In the genomic region with DNA sequence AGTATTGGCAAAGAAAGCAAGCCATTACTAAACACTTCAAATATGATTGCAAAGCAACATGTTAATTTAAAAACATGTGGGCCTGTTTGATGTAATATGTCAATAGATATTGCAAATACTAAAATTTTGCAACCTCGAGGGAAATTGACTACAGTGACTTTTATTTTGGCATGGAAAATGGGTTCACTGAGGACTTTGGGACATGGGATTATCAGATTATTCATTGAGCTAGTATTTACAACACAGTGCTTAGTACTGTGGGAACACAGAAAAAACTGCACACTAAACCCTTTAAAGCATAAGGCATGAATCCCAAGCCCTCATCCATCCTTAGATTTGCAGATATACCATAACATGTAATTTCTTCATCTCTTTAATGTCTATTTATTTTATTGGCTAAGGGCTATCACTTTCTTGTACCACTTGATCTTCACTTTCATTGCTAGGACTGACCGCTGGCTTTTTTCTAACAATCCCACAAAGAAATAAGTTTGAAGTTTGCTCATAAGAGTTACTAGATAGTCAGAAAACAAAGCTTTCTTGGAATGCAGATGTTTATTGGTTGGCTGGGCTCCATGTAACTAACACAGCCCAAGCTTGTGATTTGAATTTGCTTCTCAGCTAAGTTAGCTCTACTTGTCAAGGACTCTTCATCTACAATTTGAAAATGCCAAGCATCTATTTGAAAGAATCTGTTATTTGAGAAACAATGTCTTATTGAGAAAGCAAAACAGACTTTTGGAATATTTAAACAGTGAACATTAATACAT, we compare ENCODE assay signal across 2 cellular contexts.
TF ChIP-seq lines count a peak whose summit lies in the region.

No MANE protein-coding gene starts in this region.

TF ChIP-seq in liver, 16 proteins besides CTCF, POLR2A, EP300 and RAD21:
- TF ChIP-seq, protein P1, sequence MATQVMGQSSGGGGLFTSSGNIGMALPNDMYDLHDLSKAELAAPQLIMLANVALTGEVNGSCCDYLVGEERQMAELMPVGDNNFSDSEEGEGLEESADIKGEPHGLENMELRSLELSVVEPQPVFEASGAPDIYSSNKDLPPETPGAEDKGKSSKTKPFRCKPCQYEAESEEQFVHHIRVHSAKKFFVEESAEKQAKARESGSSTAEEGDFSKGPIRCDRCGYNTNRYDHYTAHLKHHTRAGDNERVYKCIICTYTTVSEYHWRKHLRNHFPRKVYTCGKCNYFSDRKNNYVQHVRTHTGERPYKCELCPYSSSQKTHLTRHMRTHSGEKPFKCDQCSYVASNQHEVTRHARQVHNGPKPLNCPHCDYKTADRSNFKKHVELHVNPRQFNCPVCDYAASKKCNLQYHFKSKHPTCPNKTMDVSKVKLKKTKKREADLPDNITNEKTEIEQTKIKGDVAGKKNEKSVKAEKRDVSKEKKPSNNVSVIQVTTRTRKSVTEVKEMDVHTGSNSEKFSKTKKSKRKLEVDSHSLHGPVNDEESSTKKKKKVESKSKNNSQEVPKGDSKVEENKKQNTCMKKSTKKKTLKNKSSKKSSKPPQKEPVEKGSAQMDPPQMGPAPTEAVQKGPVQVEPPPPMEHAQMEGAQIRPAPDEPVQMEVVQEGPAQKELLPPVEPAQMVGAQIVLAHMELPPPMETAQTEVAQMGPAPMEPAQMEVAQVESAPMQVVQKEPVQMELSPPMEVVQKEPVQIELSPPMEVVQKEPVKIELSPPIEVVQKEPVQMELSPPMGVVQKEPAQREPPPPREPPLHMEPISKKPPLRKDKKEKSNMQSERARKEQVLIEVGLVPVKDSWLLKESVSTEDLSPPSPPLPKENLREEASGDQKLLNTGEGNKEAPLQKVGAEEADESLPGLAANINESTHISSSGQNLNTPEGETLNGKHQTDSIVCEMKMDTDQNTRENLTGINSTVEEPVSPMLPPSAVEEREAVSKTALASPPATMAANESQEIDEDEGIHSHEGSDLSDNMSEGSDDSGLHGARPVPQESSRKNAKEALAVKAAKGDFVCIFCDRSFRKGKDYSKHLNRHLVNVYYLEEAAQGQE (IDR thresholded peaks at IDR 0.05): peak; percentile 53
- TF ChIP-seq FOXA2 (IDR thresholded peaks at IDR 0.05) (no peak), SP1 (IDR thresholded peaks at IDR 0.05) (peak; percentile 69), TAF1 (conservative IDR thresholded peaks at IDR 0.05) (no peak), EGR1 (IDR thresholded peaks at IDR 0.05; ENCODE audit: low read depth in 2 of 2) (no peak), NR2F2 (IDR thresholded peaks at IDR 0.05) (no peak), HNF4G (IDR thresholded peaks at IDR 0.05) (peak; percentile 70), FOXA1 (IDR thresholded peaks at IDR 0.05) (peak; percentile 49), YY1 (IDR thresholded peaks at IDR 0.05) (peak; percentile 54), RXRA (IDR thresholded peaks at IDR 0.05) (peak; percentile 80 to 86), JUND (IDR thresholded peaks at IDR 0.05) (peak; percentile 62 to 65), GABPA (IDR thresholded peaks at IDR 0.05 in 1 of 2, conservative IDR thresholded peaks at IDR 0.05 in 1 of 2) (no peak), HNF4A (conservative IDR thresholded peaks at IDR 0.05) (peak; percentile 85 to 89)
- TF ChIP-seq, protein P2, sequence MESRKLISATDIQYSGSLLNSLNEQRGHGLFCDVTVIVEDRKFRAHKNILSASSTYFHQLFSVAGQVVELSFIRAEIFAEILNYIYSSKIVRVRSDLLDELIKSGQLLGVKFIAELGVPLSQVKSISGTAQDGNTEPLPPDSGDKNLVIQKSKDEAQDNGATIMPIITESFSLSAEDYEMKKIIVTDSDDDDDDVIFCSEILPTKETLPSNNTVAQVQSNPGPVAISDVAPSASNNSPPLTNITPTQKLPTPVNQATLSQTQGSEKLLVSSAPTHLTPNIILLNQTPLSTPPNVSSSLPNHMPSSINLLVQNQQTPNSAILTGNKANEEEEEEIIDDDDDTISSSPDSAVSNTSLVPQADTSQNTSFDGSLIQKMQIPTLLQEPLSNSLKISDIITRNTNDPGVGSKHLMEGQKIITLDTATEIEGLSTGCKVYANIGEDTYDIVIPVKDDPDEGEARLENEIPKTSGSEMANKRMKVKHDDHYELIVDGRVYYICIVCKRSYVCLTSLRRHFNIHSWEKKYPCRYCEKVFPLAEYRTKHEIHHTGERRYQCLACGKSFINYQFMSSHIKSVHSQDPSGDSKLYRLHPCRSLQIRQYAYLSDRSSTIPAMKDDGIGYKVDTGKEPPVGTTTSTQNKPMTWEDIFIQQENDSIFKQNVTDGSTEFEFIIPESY (IDR thresholded peaks at IDR 0.05): peak; percentile 70
- TF ChIP-seq, protein P3, sequence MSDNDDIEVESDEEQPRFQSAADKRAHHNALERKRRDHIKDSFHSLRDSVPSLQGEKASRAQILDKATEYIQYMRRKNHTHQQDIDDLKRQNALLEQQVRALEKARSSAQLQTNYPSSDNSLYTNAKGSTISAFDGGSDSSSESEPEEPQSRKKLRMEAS (IDR thresholded peaks at IDR 0.05): peak; percentile 88
- TF ChIP-seq, protein P4, sequence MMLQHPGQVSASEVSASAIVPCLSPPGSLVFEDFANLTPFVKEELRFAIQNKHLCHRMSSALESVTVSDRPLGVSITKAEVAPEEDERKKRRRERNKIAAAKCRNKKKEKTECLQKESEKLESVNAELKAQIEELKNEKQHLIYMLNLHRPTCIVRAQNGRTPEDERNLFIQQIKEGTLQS (IDR thresholded peaks at IDR 0.05): peak; percentile 86

TF ChIP-seq in SK-N-SH, 30 proteins besides CTCF, POLR2A, EP300 and RAD21 (continued from another document):
- TF ChIP-seq RCOR1 (IDR thresholded peaks at IDR 0.05; ENCODE audit: low read length): no peak
